In genomic region chr13:26061947-26062346, GRCh38 we compare ENCODE assay signal across 16 cellular contexts. TPM values are rescaled to one million over a fixed set of nuclear protein-coding genes. Genes with fewer than 3 reads are reported as not detected.
DNase-seq lines count a peak whose midpoint lies in the region; ATAC-seq, FAIRE-seq and TF ChIP-seq lines count a peak whose summit lies in the region.
"Had no signal": no experiment of that assay in that cellular context is flagged by ENCODE, and none has a peak within 500 bp of the region (broad histone marks: within the 10 kb centered on the region; RNA-seq: fewer than 3 reads in every experiment).

No MANE protein-coding gene starts in this region.

- H3K27ac ChIP-seq in right atrium auricular region (no peak overlapping the region), brain microvascular endothelial cell (peak overlapping the region; percentile 16), hepatocyte (no peak overlapping the region), RWPE1 (no peak overlapping the region)
- H3K27ac ChIP-seq: sigmoid colon, uterus had no signal

- H3K4me3 ChIP-seq in right atrium auricular region (no peak overlapping the region), brain microvascular endothelial cell (ENCODE audit: low read depth, low read length) (no peak overlapping the region), hepatocyte (no peak overlapping the region)
- H3K4me3 ChIP-seq: K562, sigmoid colon, uterus had no signal

- CTCF ChIA-PET in RWPE1 (lab: Yijun Ruan, JAX): interaction anchor here (0.7 to 1.0 kb wide), 2 partner anchors 233 to 536 kb away, joined by 3 to 4 read pairs; no protein-coding TSS in a partner anchor

- H3K9me2 ChIP-seq in hepatocyte (replicated peaks; ENCODE audit: insufficient read depth): no peaks in the 10 kb centered on the region

- intact Hi-C loops in Right ventricle myocardium inferior (cut with DNase I): loop anchor here (2.0 kb wide), 1 partner anchor 487 kb away; no protein-coding TSS in a partner anchor

- TF ChIP-seq CTCF in right atrium auricular region (IDR thresholded peaks at IDR 0.05) (no peak), brain microvascular endothelial cell (IDR thresholded peaks at IDR 0.05; ENCODE audit: low read depth, low read length, missing control alignments) (no peak), hepatocyte (IDR thresholded peaks at IDR 0.05; ENCODE audit: poor library complexity) (no peak), RWPE1 (conservative IDR thresholded peaks at IDR 0.05; ENCODE audit: low read depth) (no peak)

- ATAC-seq in Right ventricle myocardium inferior (peak; percentile 44), GM21423 (IDR thresholded peaks at IDR 0.05; ENCODE audit: unreplicated experiment) (no peak)
- ATAC-seq: K562, SK-N-SH treated with all-trans-retinoic acid at 6 μM for 48 hours had no signal

- no peak overlapping the region for H2AFZ ChIP-seq in hepatocyte

- H4K20me1 ChIP-seq in hepatocyte (ENCODE audit: insufficient read depth, poor library complexity, severe bottlenecking): no peaks in the 10 kb centered on the region

- in situ Hi-C loops in brain microvascular endothelial cell (cut with HindIII; ENCODE audit: low pct_ligation_motif_present, low sequenced_read_pairs): loop anchor here (25.0 kb wide), 1 partner anchor 500 kb away; no protein-coding TSS in a partner anchor

- POLR2A ChIA-PET in RWPE1 (lab: Yijun Ruan, JAX; ENCODE audit: low non-redundant PET): interaction anchor here (0.6 kb wide), 1 partner anchor 42 kb away, joined by 3 read pairs; no protein-coding TSS in a partner anchor

- H3K36me3 ChIP-seq in right atrium auricular region: no peaks in the 10 kb centered on the region
- no peaks in the 10 kb centered on the region for H3K36me3 ChIP-seq in brain microvascular endothelial cell (replicated peaks)
- H3K36me3 ChIP-seq in hepatocyte (replicated peaks; ENCODE audit: insufficient read depth, low read depth): no peaks in the 10 kb centered on the region
- H3K36me3 ChIP-seq: sigmoid colon, uterus had no signal

- FAIRE-seq in urothelium cell line (lab: Jason Lieb, UNC): no peak
- FAIRE-seq: K562 had no signal

- H3K9me3 ChIP-seq in right atrium auricular region (no peaks in the 10 kb centered on the region), hepatocyte (ENCODE audit: low read depth) (no peaks in the 10 kb centered on the region)
- H3K9me3 ChIP-seq: sigmoid colon, uterus had no signal

- H3K4me2 ChIP-seq in hepatocyte: no peak overlapping the region

- 78% methylated on average over 6 of the region's 6 CpGs for WGBS in hepatocyte (ENCODE audit: low lambda C conversion rate, missing lambda C conversion rate)

- H3K79me2 ChIP-seq in hepatocyte: no peaks in the 10 kb centered on the region

- DNase-seq in Right ventricle myocardium inferior (ENCODE audit: missing footprints) (no peak), right atrium auricular region (ENCODE audit: low spot score) (no peak), brain microvascular endothelial cell (peak; percentile 91), hepatocyte (ENCODE audit: low spot score) (peak; percentile 16), urothelium cell line (ENCODE audit: low spot score) (peak; percentile 33), NOMO-1 treated with dmso at 0.1 percent for 144 hours (lab: John Stamatoyannopoulos, UW; ENCODE audit: unreplicated experiment) (no peak), RWPE1 (ENCODE audit: low spot score) (no peak)
- DNase-seq: activated naive CD4-positive, alpha-beta T cell treated with anti-CD3 and anti-CD28 coated beads, Interleukin-2, amount 10 ng/mL, durations not matched to agents 7 days and 5 days; effector memory CD4-positive, alpha-beta T cell; sigmoid colon; uterus had no signal

- H3K27me3 ChIP-seq in right atrium auricular region (no peaks in the 10 kb centered on the region), brain microvascular endothelial cell (replicated peaks) (no peaks in the 10 kb centered on the region), hepatocyte (peaks cover 9% of the 10 kb centered on the region)
- H3K27me3 ChIP-seq: uterus had no signal

- H3K4me1 ChIP-seq in right atrium auricular region (no peaks in the 10 kb centered on the region), hepatocyte (ENCODE audit: insufficient read depth) (no peaks in the 10 kb centered on the region)
- H3K4me1 ChIP-seq: sigmoid colon, uterus had no signal

RNA-seq across cellular contexts. Expression of gene SHISA2, which starts 10.1 kb away (rescaled TPM):
- 0.22 TPM for total RNA-seq in Right ventricle myocardium inferior
- total RNA-seq in right atrium auricular region: not detected
- total RNA-seq in hepatocyte: 1.8 and 2.8 TPM in 2 replicates
- polyA plus RNA-seq in hepatocyte: 1.0 and 1.1 TPM in 2 replicates
- total RNA-seq: G401, K562 had no signal
- polyA plus RNA-seq: K562, liver had no signal

Comparison
In these comparisons a context has a peak if more than half of its experiments do, and no peak if none do; other contexts are left out.
1. DNase-seq: peak in brain microvascular endothelial cell (single experiment), hepatocyte (single experiment) and urothelium cell line (single experiment); none in Right ventricle myocardium inferior (single experiment), right atrium auricular region (single experiment), NOMO-1 treated with dmso at 0.1 percent for 144 hours (single experiment) and RWPE1 (single experiment).